8 cellular contexts compared by ENCODE assay signal in the genomic region with DNA sequence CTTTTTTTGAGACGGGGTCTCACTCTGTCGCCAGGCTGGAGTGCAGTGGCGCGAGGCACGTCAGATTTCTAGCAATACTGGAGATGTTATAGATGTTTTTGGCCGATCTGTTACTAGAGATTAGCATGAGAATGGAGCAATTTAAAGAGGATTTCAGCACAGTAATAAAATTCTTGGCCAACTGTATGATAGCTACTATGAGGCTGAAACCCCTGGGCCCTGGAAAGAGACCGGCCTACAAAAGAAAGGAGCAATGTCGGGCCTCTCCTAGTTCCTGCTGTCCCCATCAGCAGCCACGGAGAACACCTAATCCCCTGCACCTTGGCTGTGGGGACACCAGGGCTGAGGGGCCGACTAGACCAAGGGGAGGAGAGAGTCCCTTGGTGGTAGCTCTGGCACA.
"Had no signal": no experiment of that assay in that cellular context is flagged by ENCODE, and none has a peak within 500 bp of the region (broad histone marks: within the 10 kb centered on the region; RNA-seq: fewer than 3 reads in every experiment).

No MANE protein-coding gene starts in this region.

- H3K27ac ChIP-seq: GM23248, HL-60 had no signal

- DNase-seq: GM23248, GOT3, H7, HCEC 1CT, KBM-7 had no signal

- H3K9me3 Mint-ChIP-seq: IgD-negative memory B cell had no signal

- ATAC-seq: HepG2 had no signal

- H3K9ac ChIP-seq: GM23248 had no signal

- H3K4me3 ChIP-seq: GM23248 had no signal

- H3K27me3 Mint-ChIP-seq: IgD-negative memory B cell had no signal

- H2AFZ ChIP-seq: GM23248 had no signal
